13 cellular contexts compared by ENCODE assay signal in genomic region chr2:151111599-151112278, GRCh38.
DNase-seq lines count a peak whose midpoint lies in the region; FAIRE-seq and TF ChIP-seq lines count a peak whose summit lies in the region.
"Had no signal": no experiment of that assay in that cellular context is flagged by ENCODE, and none has a peak within 500 bp of the region (broad histone marks: within the 10 kb centered on the region; RNA-seq: fewer than 3 reads in every experiment).

No MANE protein-coding gene starts in this region.

- intact Hi-C loops in left ventricle myocardium inferior (cut with micrococcal nuclease): no loop called here
- intact Hi-C loops in activated CD4-positive, alpha-beta T cell treated with anti-CD3 and anti-CD28 coated beads, Interleukin-2, amount 10 ng/mL, durations not matched to agents 24 days and 14 days (cut with micrococcal nuclease): no loop called here
- intact Hi-C loops in dorsolateral prefrontal cortex (cut with DNase I): no loop called here

- H3K27ac Mint-ChIP-seq in astrocyte (ENCODE audit: unreplicated experiment): peak overlapping the region; percentile 54
- H3K27ac Mint-ChIP-seq in activated CD4-positive, alpha-beta T cell treated with anti-CD3 and anti-CD28 coated beads, Interleukin-2, amount 10 ng/mL, durations not matched to agents 24 days and 14 days: no peak overlapping the region

- H3K27ac ChIP-seq in astrocyte (ENCODE audit: low read depth, low read length): no peak overlapping the region
- H3K27ac ChIP-seq in left ventricle myocardium inferior (replicated peaks): no peak overlapping the region
- no peak overlapping the region for H3K27ac ChIP-seq in dorsolateral prefrontal cortex
- H3K27ac ChIP-seq: tibial artery had no signal

- H3K9ac ChIP-seq in astrocyte (ENCODE audit: low read length): no peak overlapping the region

- no peaks in the 10 kb centered on the region for H3K36me3 Mint-ChIP-seq in astrocyte (ENCODE audit: low read depth, unreplicated experiment)
- no peaks in the 10 kb centered on the region for H3K36me3 Mint-ChIP-seq in activated CD4-positive, alpha-beta T cell treated with anti-CD3 and anti-CD28 coated beads, Interleukin-2, amount 10 ng/mL, durations not matched to agents 24 days and 14 days (ENCODE audit: low read depth)

- no peak overlapping the region for H3K4me2 ChIP-seq in astrocyte (ENCODE audit: low read length)

- no peaks in the 10 kb centered on the region for H3K27me3 ChIP-seq in astrocyte (ENCODE audit: insufficient read depth, low read length)
- no peaks in the 10 kb centered on the region for H3K27me3 ChIP-seq in left ventricle myocardium inferior (ENCODE audit: low read depth)
- H3K27me3 ChIP-seq in dorsolateral prefrontal cortex: no peaks in the 10 kb centered on the region
- H3K27me3 ChIP-seq: tibial artery had no signal

- FAIRE-seq in astrocyte (lab: Jason Lieb, UNC): no peak
- FAIRE-seq: D721Med had no signal

- H3K9me3 Mint-ChIP-seq in astrocyte (ENCODE audit: unreplicated experiment): no peaks in the 10 kb centered on the region
- no peaks in the 10 kb centered on the region for H3K9me3 Mint-ChIP-seq in activated CD4-positive, alpha-beta T cell treated with anti-CD3 and anti-CD28 coated beads, Interleukin-2, amount 10 ng/mL, durations not matched to agents 24 days and 14 days

- H3K36me3 ChIP-seq in astrocyte (ENCODE audit: insufficient read depth, low read length) (no peaks in the 10 kb centered on the region), left ventricle myocardium inferior (no peaks in the 10 kb centered on the region)
- H3K36me3 ChIP-seq: tibial artery had no signal

- TF ChIP-seq CTCF in HFF-Myc (IDR thresholded peaks at IDR 0.05; ENCODE audit: low read depth, low read length, missing control alignments): no peak
- TF ChIP-seq CTCF in astrocyte (IDR thresholded peaks at IDR 0.05; ENCODE audit: insufficient read depth, low read depth, low read length): no peak
- no peak for TF ChIP-seq CTCF in left ventricle myocardium inferior (IDR thresholded peaks at IDR 0.05; ENCODE audit: borderline replicate concordance)
- TF ChIP-seq CTCF in dorsolateral prefrontal cortex (IDR thresholded peaks at IDR 0.05 in 54 of 56, conservative IDR thresholded peaks at IDR 0.05 in 2 of 56; ENCODE audit: low read depth in 1 of 56, partially characterized antibody in 56 of 56): no peak

- H3K4me1 Mint-ChIP-seq in astrocyte (ENCODE audit: low read depth, unreplicated experiment): peaks cover 19% of the 10 kb centered on the region
- no peaks in the 10 kb centered on the region for H3K4me1 Mint-ChIP-seq in activated CD4-positive, alpha-beta T cell treated with anti-CD3 and anti-CD28 coated beads, Interleukin-2, amount 10 ng/mL, durations not matched to agents 24 days and 14 days

- no peak overlapping the region for H2AFZ ChIP-seq in astrocyte (ENCODE audit: low read depth, low read length)

- no peaks in the 10 kb centered on the region for H3K27me3 Mint-ChIP-seq in astrocyte (ENCODE audit: low read depth, unreplicated experiment)
- H3K27me3 Mint-ChIP-seq in activated CD4-positive, alpha-beta T cell treated with anti-CD3 and anti-CD28 coated beads, Interleukin-2, amount 10 ng/mL, durations not matched to agents 24 days and 14 days: peaks cover 2% of the 10 kb centered on the region

- H3K79me2 ChIP-seq in astrocyte (ENCODE audit: insufficient read depth, low read length): no peaks in the 10 kb centered on the region

- no peaks in the 10 kb centered on the region for H4K20me1 ChIP-seq in astrocyte (ENCODE audit: insufficient read depth, low read length)

- no peaks in the 10 kb centered on the region for H3K9me3 ChIP-seq in astrocyte (ENCODE audit: insufficient read depth, low read depth, low read length)
- peaks cover 24% of the 10 kb centered on the region for H3K9me3 ChIP-seq in left ventricle myocardium inferior (replicated peaks)
- H3K9me3 ChIP-seq: tibial artery had no signal

- no peak overlapping the region for H3K4me3 ChIP-seq in HFF-Myc (replicated peaks; ENCODE audit: low read depth, low read length)
- no peak overlapping the region for H3K4me3 ChIP-seq in astrocyte (ENCODE audit: insufficient read depth, low read depth, low read length)
- H3K4me3 ChIP-seq in left ventricle myocardium inferior: no peak overlapping the region
- no peak overlapping the region for H3K4me3 ChIP-seq in dorsolateral prefrontal cortex
- H3K4me3 ChIP-seq: tibial artery had no signal

- H3K4me3 Mint-ChIP-seq in astrocyte (ENCODE audit: unreplicated experiment): no peak overlapping the region
- H3K4me3 Mint-ChIP-seq in activated CD4-positive, alpha-beta T cell treated with anti-CD3 and anti-CD28 coated beads, Interleukin-2, amount 10 ng/mL, durations not matched to agents 24 days and 14 days: no peak overlapping the region

- DNase-seq in AG08396 (ENCODE audit: low spot score) (peak; percentile 62), HFF-Myc (ENCODE audit: extremely low read depth, low read depth) (peak; percentile 50), astrocyte (ENCODE audit: low read depth) (peak; percentile 78), iPS DF 4.7 (ENCODE audit: extremely low read depth, low spot score) (peak; percentile 41), left ventricle myocardium inferior (no peak), GF-D8 (lab: John Stamatoyannopoulos, UW) (no peak), dorsolateral prefrontal cortex (no peak)
- no peak for DNase-seq in activated CD4-positive, alpha-beta T cell treated with anti-CD3 and anti-CD28 coated beads, Interleukin-2, amount 10 ng/mL, durations not matched to agents 24 days and 14 days
- DNase-seq: activated effector memory CD4-positive, alpha-beta T cell treated with Interleukin-2 at 50 U/mL for 16 hours; effector CD8-positive, alpha-beta T cell; NCI-H1417; tibial artery had no signal

- H3K4me1 ChIP-seq in astrocyte (ENCODE audit: insufficient read depth, low read length) (no peaks in the 10 kb centered on the region), left ventricle myocardium inferior (no peaks in the 10 kb centered on the region)
- H3K4me1 ChIP-seq: tibial artery had no signal

Comparison
In these comparisons a context has a peak if more than half of its experiments do, and no peak if none do; other contexts are left out.
1. DNase-seq: peak in AG08396 (single experiment), HFF-Myc (single experiment), astrocyte (single experiment) and iPS DF 4.7 (single experiment); none in left ventricle myocardium inferior (single experiment), GF-D8 (single experiment), activated CD4-positive, alpha-beta T cell treated with anti-CD3 and anti-CD28 coated beads, Interleukin-2, amount 10 ng/mL, durations not matched to agents 24 days and 14 days (single experiment) and dorsolateral prefrontal cortex (0 of 10).